1 cellular context compared by ENCODE assay signal in genomic region chr6:11208267-11208666, GRCh38.
TF ChIP-seq lines count a peak whose summit lies in the region.

No MANE protein-coding gene starts in this region.

TF ChIP-seq in IMR-90, 13 proteins besides CTCF, POLR2A, EP300 and RAD21:
- TF ChIP-seq FOS (IDR thresholded peaks at IDR 0.05; ENCODE audit: low read depth, low read length) (no peak), CEBPB (IDR thresholded peaks at IDR 0.05; ENCODE audit: low read depth, low read length) (no peak), SMC3 (IDR thresholded peaks at IDR 0.05; ENCODE audit: low read depth, low read length) (no peak), MXI1 (IDR thresholded peaks at IDR 0.05; ENCODE audit: borderline replicate concordance, low read depth, low read length) (no peak), RCOR1 (IDR thresholded peaks at IDR 0.05; ENCODE audit: insufficient replicate concordance, low read length) (no peak), NFE2L2 (IDR thresholded peaks at IDR 0.05; ENCODE audit: low read depth, low read length) (no peak), MAFK (IDR thresholded peaks at IDR 0.05; ENCODE audit: low read depth, low read length) (no peak), RFX5 (IDR thresholded peaks at IDR 0.05; ENCODE audit: low read depth, low read length) (no peak), USF2 (IDR thresholded peaks at IDR 0.05; ENCODE audit: low read depth, low read length) (no peak), MAZ (IDR thresholded peaks at IDR 0.05; ENCODE audit: borderline replicate concordance, low read depth, low read length) (no peak), BHLHE40 (IDR thresholded peaks at IDR 0.05; ENCODE audit: low read depth, low read length) (no peak), CHD1 (IDR thresholded peaks at IDR 0.05; ENCODE audit: low read depth, low read length) (no peak)
- TF ChIP-seq, protein P1, sequence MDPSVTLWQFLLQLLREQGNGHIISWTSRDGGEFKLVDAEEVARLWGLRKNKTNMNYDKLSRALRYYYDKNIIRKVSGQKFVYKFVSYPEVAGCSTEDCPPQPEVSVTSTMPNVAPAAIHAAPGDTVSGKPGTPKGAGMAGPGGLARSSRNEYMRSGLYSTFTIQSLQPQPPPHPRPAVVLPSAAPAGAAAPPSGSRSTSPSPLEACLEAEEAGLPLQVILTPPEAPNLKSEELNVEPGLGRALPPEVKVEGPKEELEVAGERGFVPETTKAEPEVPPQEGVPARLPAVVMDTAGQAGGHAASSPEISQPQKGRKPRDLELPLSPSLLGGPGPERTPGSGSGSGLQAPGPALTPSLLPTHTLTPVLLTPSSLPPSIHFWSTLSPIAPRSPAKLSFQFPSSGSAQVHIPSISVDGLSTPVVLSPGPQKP (IDR thresholded peaks at IDR 0.05; ENCODE audit: borderline replicate concordance, low read depth, low read length) = no peak
